Comparison of ENCODE assay signal across 9 cellular contexts in genomic region chr7:55515569-55516279, GRCh38. TPM values are rescaled to one million over a fixed set of nuclear protein-coding genes. Genes with fewer than 3 reads are reported as not detected.
A peak's percentile ranks its signal among the peaks of the same experiment; 100 is the strongest.
DNase-seq lines count a peak whose midpoint lies in the region; ATAC-seq, FAIRE-seq and TF ChIP-seq lines count a peak whose summit lies in the region.
"Had no signal": no experiment of that assay in that cellular context is flagged by ENCODE, and none has a peak within 500 bp of the region (broad histone marks: within the 10 kb centered on the region; RNA-seq: fewer than 3 reads in every experiment).

No MANE protein-coding gene starts in this region.

- DNase-seq in GM12864 (ENCODE audit: low read depth) = peak; percentile 74
- no peak for DNase-seq in left cardiac atrium
- DNase-seq in NK-92 treated with Interleukin-12 subunit alpha and Interleukin-12 subunit beta, amount 100 ng/mL, for 24 hours (lab: John Stamatoyannopoulos, UW) = no peak
- no peak for DNase-seq in NCI-H146 treated with DMSO at 0.1 percent for 48 hours (lab: John Stamatoyannopoulos, UW; ENCODE audit: unreplicated experiment)
- no peak for DNase-seq in NCI-H1436 (lab: John Stamatoyannopoulos, UW)
- no peak for DNase-seq in frontal cortex (ENCODE audit: low spot score in 2 of 2)

- intact Hi-C loops in left cardiac atrium (cut with DNase I) = no loop called here

- H3K4me3 ChIP-seq in GM12864 (ENCODE audit: low read depth, low read length) = peak overlapping the region; percentile 70

- peak; percentile 59 for ATAC-seq in GM19395 (IDR thresholded peaks at IDR 0.05; ENCODE audit: unreplicated experiment)
- peak; percentile 31 for ATAC-seq in HG03469 (IDR thresholded peaks at IDR 0.05; ENCODE audit: unreplicated experiment)
- ATAC-seq in left cardiac atrium = peak; percentile 81 to 92

- no peak for TF ChIP-seq CTCF in GM12864 (IDR thresholded peaks at IDR 0.05; ENCODE audit: low read depth, low read length, missing control alignments)

- no peak for FAIRE-seq in frontal cortex (lab: Jason Lieb, UNC)
- FAIRE-seq: keratinocyte had no signal

RNA-seq across cellular contexts. Expression of gene VOPP1, which starts 56.6 kb away (rescaled TPM):
- total RNA-seq in left cardiac atrium (10 to 100 TPM; 28.9 to 32.2 TPM), frontal cortex (83.6 TPM)

Comparison
In these comparisons a context has a peak if more than half of its experiments do, and no peak if none do; other contexts are left out.
1. ATAC-seq: peak in every context shown above with its lines; median percentile 86 in left cardiac atrium; 59 in GM19395; 31 in HG03469.